7 cellular contexts compared by ENCODE assay signal in the genomic region with DNA sequence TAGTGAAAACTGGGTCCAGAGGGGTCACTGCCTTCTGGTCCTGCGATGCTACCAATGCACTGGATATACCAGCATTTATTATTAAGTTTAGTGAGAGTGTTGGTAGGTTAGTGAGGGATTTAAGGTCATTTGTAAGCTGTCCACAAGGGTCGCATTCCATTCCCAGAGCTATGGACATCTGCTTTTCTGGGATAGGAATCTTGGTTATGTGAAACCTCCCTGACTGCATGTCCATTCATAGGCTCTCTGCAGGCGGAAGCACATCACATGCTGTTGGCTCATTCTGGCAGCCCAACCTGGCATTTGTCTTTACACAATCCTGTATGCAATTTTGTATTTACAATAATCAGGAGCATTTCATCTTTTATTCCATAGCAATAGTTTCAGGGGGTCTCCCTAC. TPM values are rescaled to one million over a fixed set of nuclear protein-coding genes. Genes with fewer than 3 reads are reported as not detected.
"Had no signal": no experiment of that assay in that cellular context is flagged by ENCODE, and none has a peak within 500 bp of the region (broad histone marks: within the 10 kb centered on the region; RNA-seq: fewer than 3 reads in every experiment).

No MANE protein-coding gene starts in this region.

RNA-seq across cellular contexts. Expression of a gene that starts 21.2 kb away (rescaled TPM):
- total RNA-seq: activated CD8-positive, alpha-beta T cell treated with anti-CD3 and anti-CD28 coated beads, Interleukin-2, amount 10 ng/mL, durations not matched to agents 7 days and 5 days; activated naive CD8-positive, alpha-beta T cell treated with anti-CD3 and anti-CD28 coated beads, Interleukin-2, amount 10 ng/mL, durations not matched to agents 7 days and 5 days; adrenal gland; aorta; breast epithelium; PC-3; SK-MEL-5 had no signal
- polyA plus RNA-seq: adrenal gland, aorta had no signal

RNA-seq across cellular contexts. Expression of a gene that starts 35.1 kb away (rescaled TPM):
- total RNA-seq: activated CD8-positive, alpha-beta T cell treated with anti-CD3 and anti-CD28 coated beads, Interleukin-2, amount 10 ng/mL, durations not matched to agents 7 days and 5 days; activated naive CD8-positive, alpha-beta T cell treated with anti-CD3 and anti-CD28 coated beads, Interleukin-2, amount 10 ng/mL, durations not matched to agents 7 days and 5 days; adrenal gland; aorta; breast epithelium; PC-3 had no signal
- polyA plus RNA-seq: adrenal gland, aorta had no signal
